Comparison of ENCODE assay signal across 8 cellular contexts in the genomic region with DNA sequence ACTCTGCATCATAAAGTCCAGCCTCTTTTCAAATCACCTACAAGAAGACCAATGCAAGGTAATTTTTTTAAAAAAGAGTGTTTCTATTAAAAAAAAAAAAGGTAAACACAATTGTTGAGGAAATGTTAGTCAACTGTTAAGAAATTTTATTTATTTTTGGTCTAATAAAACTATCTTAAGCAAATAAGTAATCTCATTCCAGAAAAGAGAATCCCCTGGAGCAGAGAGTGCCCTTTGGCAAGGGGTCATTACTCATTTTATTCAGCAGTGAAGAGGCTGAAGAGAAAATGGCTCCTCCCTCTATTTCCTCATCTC.
A peak's percentile ranks its signal among the peaks of the same experiment; 100 is the strongest.
DNase-seq lines count a peak whose midpoint lies in the region; ATAC-seq and TF ChIP-seq lines count a peak whose summit lies in the region.

No MANE protein-coding gene starts in this region.

- H3K4me3 Mint-ChIP-seq in activated T-helper 2 cell treated with anti-CD3 and anti-CD28 coated beads, Interferon-gamma antibody, Interleukin-2, Interleukin-4, amounts not matched to agents 10 μg/mL and 5 μg/mL and 100 μg/mL, durations not matched to agents 14 hours and 24 hours and 36 hours (ENCODE audit: low read depth), result peak overlapping the region; percentile 47
- no peak overlapping the region for H3K4me3 Mint-ChIP-seq in mesothelial cell of epicardium

- H3K27ac Mint-ChIP-seq in activated T-helper 2 cell treated with anti-CD3 and anti-CD28 coated beads, Interferon-gamma antibody, Interleukin-2, Interleukin-4, amounts not matched to agents 10 μg/mL and 5 μg/mL and 100 μg/mL, durations not matched to agents 14 hours and 24 hours and 36 hours, result peak overlapping the region; percentile 97
- no peak overlapping the region for H3K27ac Mint-ChIP-seq in mesothelial cell of epicardium

- H3K27me3 ChIP-seq in muscle layer of duodenum (ENCODE audit: low read depth, low read length), result no peaks in the 10 kb centered on the region

- no peaks in the 10 kb centered on the region for H3K36me3 ChIP-seq in muscle layer of duodenum (ENCODE audit: control insufficient read depth in 1 of 2, insufficient read depth in 2 of 2, low read length in 2 of 2)

- no peaks in the 10 kb centered on the region for H3K9me3 Mint-ChIP-seq in activated T-helper 2 cell treated with anti-CD3 and anti-CD28 coated beads, Interferon-gamma antibody, Interleukin-2, Interleukin-4, amounts not matched to agents 10 μg/mL and 5 μg/mL and 100 μg/mL, durations not matched to agents 14 hours and 24 hours and 36 hours
- H3K9me3 Mint-ChIP-seq in mesothelial cell of epicardium, result no peaks in the 10 kb centered on the region

- H3K9me3 ChIP-seq in muscle layer of duodenum (ENCODE audit: control insufficient read depth in 1 of 2, low read length in 2 of 2), result no peaks in the 10 kb centered on the region

- H3K27me3 Mint-ChIP-seq in activated T-helper 2 cell treated with anti-CD3 and anti-CD28 coated beads, Interferon-gamma antibody, Interleukin-2, Interleukin-4, amounts not matched to agents 10 μg/mL and 5 μg/mL and 100 μg/mL, durations not matched to agents 14 hours and 24 hours and 36 hours (ENCODE audit: low read depth), result no peaks in the 10 kb centered on the region
- peaks cover 3% of the 10 kb centered on the region for H3K27me3 Mint-ChIP-seq in mesothelial cell of epicardium (ENCODE audit: low read depth)

- H3K4me1 Mint-ChIP-seq in activated T-helper 2 cell treated with anti-CD3 and anti-CD28 coated beads, Interferon-gamma antibody, Interleukin-2, Interleukin-4, amounts not matched to agents 10 μg/mL and 5 μg/mL and 100 μg/mL, durations not matched to agents 14 hours and 24 hours and 36 hours (ENCODE audit: low read depth), result peaks cover 49% of the 10 kb centered on the region
- peaks cover 24% of the 10 kb centered on the region for H3K4me1 Mint-ChIP-seq in mesothelial cell of epicardium

- no peak for TF ChIP-seq CTCF in mesothelial cell of epicardium (IDR thresholded peaks at IDR 0.05; ENCODE audit: unreplicated experiment)

- ATAC-seq in HG02642 (IDR thresholded peaks at IDR 0.05; ENCODE audit: poor library complexity, unreplicated experiment), result no peak
- no peak for ATAC-seq in GM19351 (IDR thresholded peaks at IDR 0.05; ENCODE audit: unreplicated experiment)

- intact Hi-C loops in activated T-helper 2 cell treated with anti-CD3 and anti-CD28 coated beads, Interferon-gamma antibody, Interleukin-2, Interleukin-4, amounts not matched to agents 10 μg/mL and 5 μg/mL and 100 μg/mL, durations not matched to agents 14 hours and 24 hours and 36 hours (cut with micrococcal nuclease), result loop anchor here (1.0 kb wide), 9 partner anchors 46 to 273 kb away; a partner anchor contains a TSS

- no peak overlapping the region for H3K4me3 ChIP-seq in muscle layer of duodenum (ENCODE audit: low read depth in 1 of 2, low read length in 2 of 2)

- peaks cover 69% of the 10 kb centered on the region for H3K36me3 Mint-ChIP-seq in activated T-helper 2 cell treated with anti-CD3 and anti-CD28 coated beads, Interferon-gamma antibody, Interleukin-2, Interleukin-4, amounts not matched to agents 10 μg/mL and 5 μg/mL and 100 μg/mL, durations not matched to agents 14 hours and 24 hours and 36 hours (ENCODE audit: low read depth)
- H3K36me3 Mint-ChIP-seq in mesothelial cell of epicardium, result no peaks in the 10 kb centered on the region

- peak; percentile 3 for DNase-seq in COR-L47 (lab: John Stamatoyannopoulos, UW)
- DNase-seq in LoVo (ENCODE audit: low spot score), result peak; percentile 88
- no peak for DNase-seq in activated T-helper 2 cell treated with anti-CD3 and anti-CD28 coated beads, Interferon-gamma antibody, Interleukin-2, Interleukin-4, amounts not matched to agents 10 μg/mL and 5 μg/mL and 100 μg/mL, durations not matched to agents 14 hours and 24 hours and 36 hours (ENCODE audit: low spot score)
- DNase-seq in NCI-H1048 (lab: John Stamatoyannopoulos, UW), result no peak
- DNase-seq in mesothelial cell of epicardium (ENCODE audit: low spot score in 2 of 2, unreplicated experiment in 2 of 2), result no peak

- H3K4me1 ChIP-seq in muscle layer of duodenum (ENCODE audit: control insufficient read depth in 1 of 2, insufficient read depth in 2 of 2, low read length in 2 of 2), result peaks cover 6 to 9% of the 10 kb centered on the region in 2 donors

- H3K27ac ChIP-seq in muscle layer of duodenum (ENCODE audit: low read length), result peak overlapping the region; percentile 24

Comparison
In these comparisons a context has a peak if more than half of its experiments do, and no peak if none do; other contexts are left out.
1. DNase-seq: peak in COR-L47 (single experiment) and LoVo (single experiment); none in activated T-helper 2 cell treated with anti-CD3 and anti-CD28 coated beads, Interferon-gamma antibody, Interleukin-2, Interleukin-4, amounts not matched to agents 10 μg/mL and 5 μg/mL and 100 μg/mL, durations not matched to agents 14 hours and 24 hours and 36 hours (single experiment), NCI-H1048 (single experiment) and mesothelial cell of epicardium (0 of 2).